In the genomic region with DNA sequence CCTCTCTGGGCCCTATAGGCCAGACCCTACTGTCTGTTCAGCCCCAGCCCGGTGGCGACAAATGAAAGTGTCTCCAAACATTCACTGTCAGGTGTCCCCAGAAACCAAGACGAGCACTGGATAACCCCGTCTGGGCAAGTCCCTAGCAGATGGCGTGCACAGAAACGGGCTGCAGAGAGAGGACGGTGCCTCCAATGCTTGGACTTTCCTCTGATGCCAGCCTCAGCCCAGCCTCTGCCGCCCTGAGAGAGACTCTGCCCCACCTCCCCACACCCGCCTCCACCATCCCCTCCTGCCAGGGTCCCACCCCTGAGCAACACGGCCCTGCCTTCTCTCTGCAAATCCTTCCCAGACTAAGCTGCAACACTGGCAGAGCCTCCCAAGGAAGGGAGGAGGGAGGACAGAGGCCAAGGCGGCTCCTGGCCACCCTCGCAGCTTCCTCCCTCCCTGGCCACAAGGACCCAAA, we compare ENCODE assay signal across 11 cellular contexts. TPM values are rescaled to one million over a fixed set of nuclear protein-coding genes. Genes with fewer than 3 reads are reported as not detected.
DNase-seq lines count a peak whose midpoint lies in the region; ATAC-seq and TF ChIP-seq lines count a peak whose summit lies in the region.
"Had no signal": no experiment of that assay in that cellular context is flagged by ENCODE, and none has a peak within 500 bp of the region (broad histone marks: within the 10 kb centered on the region; RNA-seq: fewer than 3 reads in every experiment).

No MANE protein-coding gene starts in this region.

- H3K27me3 ChIP-seq in Panc1 (ENCODE audit: control insufficient read depth, insufficient read depth, low read length) (no peaks in the 10 kb centered on the region), heart left ventricle (no peaks in the 10 kb centered on the region), upper lobe of left lung (no peaks in the 10 kb centered on the region), A673 (replicated peaks; ENCODE audit: insufficient read depth, low read depth, low read length, poor library complexity) (no peaks in the 10 kb centered on the region)
- H3K27me3 ChIP-seq: dorsolateral prefrontal cortex had no signal

- ATAC-seq in Panc1: peak; percentile 43
- ATAC-seq in heart left ventricle: peak in 3 of 4 donors; percentile 17 to 25 (median 17)
- no peak for ATAC-seq in upper lobe of left lung (ENCODE audit: low FRiP score in 2 of 2)

- H3K27ac ChIP-seq in Panc1 (ENCODE audit: low read length): peak overlapping the region; percentile 64
- H3K27ac ChIP-seq in heart left ventricle: peak overlapping the region in 6 of 12 donors; percentile 36 to 89 (median 59)
- peak overlapping the region; percentile 55 to 89 (median 75) for H3K27ac ChIP-seq in upper lobe of left lung
- no peak overlapping the region for H3K27ac ChIP-seq in A673 (ENCODE audit: low read depth, low read length, poor library complexity, severe bottlenecking)

- H3K4me3 ChIP-seq in Panc1 (ENCODE audit: low read depth in 2 of 2, low read length in 2 of 2) (no peak overlapping the region), heart left ventricle (no peak overlapping the region), upper lobe of left lung (peak overlapping the region in 1 of 4 donors; percentile 17), A673 (ENCODE audit: low read depth, low read length, poor library complexity, severe bottlenecking) (no peak overlapping the region)
- H3K4me3 ChIP-seq: thoracic aorta had no signal

- CTCF ChIA-PET in activated naive CD4-positive, alpha-beta T cell treated with anti-CD3 and anti-CD28 coated beads for 36 hours (lab: Charles Lee): no interaction called here
- CTCF ChIA-PET in Panc1 (lab: Charles Lee): interaction anchor here (0.5 kb wide), 1 partner anchor 33 kb away, joined by 3 read pairs; no protein-coding TSS in a partner anchor
- CTCF ChIA-PET in A673 (lab: Charles Lee): no interaction called here

- no TSS peak for BruUV-seq in Panc1 (replicated peaks; lab: Mats Ljungman, UMichigan)
- no TSS peak for BruUV-seq in A673 (replicated peaks; lab: Mats Ljungman, UMichigan)

- peaks cover 49% of the 10 kb centered on the region for H3K4me1 ChIP-seq in Panc1 (ENCODE audit: control insufficient read depth, insufficient read depth, low read length)
- H3K4me1 ChIP-seq in heart left ventricle: peaks cover 8 to 59% (median 46%) of the 10 kb centered on the region in 12 donors
- peaks cover 52 to 56% (median 54%) of the 10 kb centered on the region in 4 donors for H3K4me1 ChIP-seq in upper lobe of left lung
- peaks cover 1% of the 10 kb centered on the region for H3K4me1 ChIP-seq in A673 (ENCODE audit: insufficient read depth, low read length, poor library complexity, severe bottlenecking)

- H3K4me1 Mint-ChIP-seq in activated naive CD4-positive, alpha-beta T cell treated with anti-CD3 and anti-CD28 coated beads for 36 hours (ENCODE audit: low read depth): peaks cover 57% of the 10 kb centered on the region

- H3K9me3 ChIP-seq in Panc1 (ENCODE audit: control insufficient read depth, insufficient read depth, low read depth, low read length): no peaks in the 10 kb centered on the region
- H3K9me3 ChIP-seq in heart left ventricle: no peaks in the 10 kb centered on the region
- H3K9me3 ChIP-seq in upper lobe of left lung: no peaks in the 10 kb centered on the region
- no peaks in the 10 kb centered on the region for H3K9me3 ChIP-seq in A673 (ENCODE audit: low read depth, low read length, poor library complexity, severe bottlenecking)
- H3K9me3 ChIP-seq: thoracic aorta had no signal

- no peaks in the 10 kb centered on the region for H3K36me3 ChIP-seq in Panc1 (ENCODE audit: control insufficient read depth, insufficient read depth, low read length)
- H3K36me3 ChIP-seq in heart left ventricle: no peaks in the 10 kb centered on the region
- no peaks in the 10 kb centered on the region for H3K36me3 ChIP-seq in upper lobe of left lung
- no peaks in the 10 kb centered on the region for H3K36me3 ChIP-seq in A673 (ENCODE audit: insufficient read depth, low read length, poor library complexity, severe bottlenecking)
- H3K36me3 ChIP-seq: thoracic aorta had no signal

- in situ Hi-C loops in Panc1 (cut with HindIII; ENCODE audit: low pct_unique_long_range_greater_than_20kb, low sequenced_read_pairs): no loop called here

- H3K4me3 Mint-ChIP-seq in activated naive CD4-positive, alpha-beta T cell treated with anti-CD3 and anti-CD28 coated beads for 36 hours: peak overlapping the region; percentile 71

- DNase-seq in activated naive CD4-positive, alpha-beta T cell treated with anti-CD3 and anti-CD28 coated beads for 36 hours: peak; percentile 71
- no peak for DNase-seq in activated naive CD4-positive, alpha-beta T cell treated with anti-CD3 and anti-CD28 coated beads, Interleukin-2, amount 50 U/mL, for 16 hours
- DNase-seq in Panc1 (ENCODE audit: low read depth, low spot score) (no peak), heart left ventricle (no peak), upper lobe of left lung (peak in 1 of 2 donors; percentile 44), DMS79 (lab: John Stamatoyannopoulos, UW) (no peak), A673 (ENCODE audit: low spot score) (no peak)
- no peak for DNase-seq in activated CD8-positive, alpha-beta memory T cell treated with anti-CD3 and anti-CD28 coated beads, Interleukin-2, amount 50 U/mL, for 4 hours

- no peak for TF ChIP-seq POLR2A in heart left ventricle (IDR thresholded peaks at IDR 0.05)
- TF ChIP-seq POLR2A in upper lobe of left lung (IDR thresholded peaks at IDR 0.05): no peak

- intact Hi-C loops in activated naive CD4-positive, alpha-beta T cell treated with anti-CD3 and anti-CD28 coated beads for 36 hours (cut with micrococcal nuclease): loop anchor here (1.0 to 5.0 kb wide), 4 partner anchors 10 to 1055 kb away; partner anchors contain the start of gene MICALL2
- intact Hi-C loops in Panc1 (cut with micrococcal nuclease; ENCODE audit: unreplicated experiment): no loop called here
- intact Hi-C loops in heart left ventricle (cut with DNase I): no loop called here
- intact Hi-C loops in A673 (cut with micrococcal nuclease; ENCODE audit: unreplicated experiment): no loop called here

- no peaks in the 10 kb centered on the region for H3K9me3 Mint-ChIP-seq in activated naive CD4-positive, alpha-beta T cell treated with anti-CD3 and anti-CD28 coated beads for 36 hours

- no peaks in the 10 kb centered on the region for H3K27me3 Mint-ChIP-seq in activated naive CD4-positive, alpha-beta T cell treated with anti-CD3 and anti-CD28 coated beads for 36 hours (ENCODE audit: low read depth)

- H3K27ac Mint-ChIP-seq in activated naive CD4-positive, alpha-beta T cell treated with anti-CD3 and anti-CD28 coated beads for 36 hours: peak overlapping the region; percentile 90

- no peak for TF ChIP-seq EP300 in upper lobe of left lung (IDR thresholded peaks at IDR 0.05)

- POLR2A ChIA-PET in Panc1 (lab: Charles Lee): interaction anchor here (0.7 kb wide), 2 partner anchors 9 to 41 kb away, joined by 4 to 9 read pairs; no protein-coding TSS in a partner anchor
- POLR2A ChIA-PET in A673 (lab: Charles Lee; ENCODE audit: low non-redundant PET): interaction anchor here (0.5 kb wide), 1 partner anchor 78 kb away, joined by 6 read pairs; no protein-coding TSS in a partner anchor

- no peak for TF ChIP-seq CTCF in Panc1 (IDR thresholded peaks at IDR 0.05)
- TF ChIP-seq CTCF in heart left ventricle (IDR thresholded peaks at IDR 0.05): no peak
- TF ChIP-seq CTCF in upper lobe of left lung (IDR thresholded peaks at IDR 0.05): no peak
- no peak for TF ChIP-seq CTCF in A673 (conservative IDR thresholded peaks at IDR 0.05; ENCODE audit: low read depth, low read length)

- WGBS in heart left ventricle, 4 donors: 47 to 62% (median 53%) methylated on average over 9 to 12 of the region's 12 CpGs
- 45 to 47% methylated on average over 8 to 12 of the region's 12 CpGs for WGBS in upper lobe of left lung, 2 donors

- no peaks in the 10 kb centered on the region for H3K36me3 Mint-ChIP-seq in activated naive CD4-positive, alpha-beta T cell treated with anti-CD3 and anti-CD28 coated beads for 36 hours (ENCODE audit: low read depth)

RNA-seq across cellular contexts. Expression of gene LFNG, which starts 7.4 kb away (rescaled TPM):
- total RNA-seq in activated naive CD4-positive, alpha-beta T cell treated with anti-CD3 and anti-CD28 coated beads for 36 hours: 10 to 100 TPM; 19.7 to 22.7 TPM
- 38.1 TPM for total RNA-seq in Panc1 (2021; ENCODE audit: unreplicated experiment)
- polyA plus RNA-seq in Panc1 (2012; ENCODE audit: insufficient read length): 61.6 TPM
- total RNA-seq in heart left ventricle: 10 to 100 TPM in 3 of 9 donors, 1 to 10 TPM in 6; 3.1 to 22.8 (median 7.7) TPM
- 1 to 10 TPM; 5.4 to 5.7 TPM for polyA plus RNA-seq in heart left ventricle
- total RNA-seq in upper lobe of left lung: 10 to 100 TPM; 30.6 to 62.9 (median 45.2) TPM
- total RNA-seq in A673 (2021): 8.7 and 11.7 TPM in 2 replicates

RNA-seq across cellular contexts. Expression of gene GRIFIN, which starts 36.0 kb away (rescaled TPM):
- not detected for total RNA-seq in activated naive CD4-positive, alpha-beta T cell treated with anti-CD3 and anti-CD28 coated beads for 36 hours
- total RNA-seq in Panc1 (2021; ENCODE audit: unreplicated experiment) (not detected), heart left ventricle (not detected), upper lobe of left lung (not detected), A673 (2021) (not detected in 2 replicates)
- not detected for polyA plus RNA-seq in Panc1 (2012; ENCODE audit: insufficient read length)
- polyA plus RNA-seq in heart left ventricle: not detected
- total RNA-seq: dorsolateral prefrontal cortex, skeletal muscle tissue, thoracic aorta had no signal

RNA-seq across cellular contexts. Expression of gene BRAT1, which starts 43.1 kb away (rescaled TPM):
- total RNA-seq in activated naive CD4-positive, alpha-beta T cell treated with anti-CD3 and anti-CD28 coated beads for 36 hours: 10 to 100 TPM; 26.8 to 27.3 TPM
- total RNA-seq in Panc1 (2021; ENCODE audit: unreplicated experiment) (76.9 TPM), heart left ventricle (10 to 100 TPM; 10.9 to 27.8 (median 14.9) TPM), upper lobe of left lung (10 to 100 TPM; 23.9 to 68.3 (median 31.0) TPM), A673 (2021) (47.9 and 48.8 TPM in 2 replicates)
- 84.4 TPM for polyA plus RNA-seq in Panc1 (2012; ENCODE audit: insufficient read length)
- polyA plus RNA-seq in heart left ventricle: 10 to 100 TPM; 13.8 to 17.8 TPM

RNA-seq across cellular contexts. Expression of gene IQCE, which starts 46.6 kb away (rescaled TPM):
- 1 to 10 TPM; 6.6 to 9.4 TPM for total RNA-seq in activated naive CD4-positive, alpha-beta T cell treated with anti-CD3 and anti-CD28 coated beads for 36 hours
- total RNA-seq in Panc1 (2021; ENCODE audit: unreplicated experiment): 44.8 TPM
- 49.3 TPM for polyA plus RNA-seq in Panc1 (2012; ENCODE audit: insufficient read length)
- total RNA-seq in heart left ventricle: 10 to 100 TPM in 5 of 9 donors, 1 to 10 TPM in 4; 8.0 to 14.1 (median 10.3) TPM
- polyA plus RNA-seq in heart left ventricle: 10 to 100 TPM in 1 of 2 donors, 1 to 10 TPM in 1; 5.0 to 10.8 TPM
- total RNA-seq in upper lobe of left lung: 10 to 100 TPM; 18.0 to 51.3 (median 23.9) TPM
- total RNA-seq in A673 (2021): 35.4 and 42.8 TPM in 2 replicates

Comparison
In these comparisons a context has a peak if more than half of its experiments do, and no peak if none do; other contexts are left out.
1. ATAC-seq: peak in Panc1 (single experiment) and heart left ventricle (3 of 4); none in upper lobe of left lung (0 of 2).